ENCODE assay signal across 8 cellular contexts in the genomic region with DNA sequence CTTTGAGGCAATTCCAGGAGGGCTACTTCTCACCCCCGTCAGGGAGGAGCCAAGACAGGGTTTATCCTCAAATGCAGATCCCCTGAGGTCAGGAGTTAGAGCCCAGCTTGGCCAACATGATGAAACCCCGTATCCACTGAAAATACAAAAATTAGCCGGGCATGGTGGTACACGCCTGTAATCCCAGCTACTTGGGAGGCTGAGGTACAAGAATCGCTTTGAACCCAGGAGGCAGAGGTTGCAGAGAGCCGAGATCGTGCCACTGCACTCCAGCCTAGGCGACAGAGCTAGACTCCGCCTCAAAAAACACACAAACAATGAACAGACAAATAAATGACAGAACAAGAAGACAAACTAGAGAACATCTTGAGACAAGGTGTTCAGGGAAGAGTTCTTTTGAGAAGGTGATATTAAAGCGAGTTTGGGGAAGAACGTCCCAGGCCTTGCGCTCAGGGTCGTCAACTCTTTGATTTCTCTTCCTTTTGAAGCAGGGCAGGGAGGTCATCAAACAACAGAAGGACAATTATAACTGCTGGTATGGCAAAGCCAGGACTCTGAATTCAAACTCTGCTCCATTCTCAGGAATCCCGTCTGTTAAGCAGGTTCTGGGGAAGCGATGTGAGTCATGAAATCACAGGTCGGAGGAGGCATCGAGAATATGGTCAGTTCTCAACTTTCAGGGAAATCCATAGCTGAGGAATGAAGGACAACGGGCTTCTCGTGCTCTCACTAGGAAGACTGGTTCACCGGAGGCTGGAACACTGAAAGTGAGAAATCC. TPM values are rescaled to one million over a fixed set of nuclear protein-coding genes. Genes with fewer than 3 reads are reported as not detected.
A peak's percentile ranks its signal among the peaks of the same experiment; 100 is the strongest.
DNase-seq lines count a peak whose midpoint lies in the region; ATAC-seq, FAIRE-seq and TF ChIP-seq lines count a peak whose summit lies in the region.

No MANE protein-coding gene starts in this region.

- TSS peak; percentile 91 for BruUV-seq in OCI-LY7 (replicated peaks; lab: Mats Ljungman, UMichigan)

- H3K9me3 ChIP-seq in OCI-LY7 (ENCODE audit: low read length) (no peaks in the 10 kb centered on the region), endodermal cell (ENCODE audit: control insufficient read depth, low read length) (no peaks in the 10 kb centered on the region), neural progenitor cell (ENCODE audit: low read depth) (no peaks in the 10 kb centered on the region)

- peaks cover 14% of the 10 kb centered on the region for H3F3A ChIP-seq in neural progenitor cell (ENCODE audit: low read depth)

- H3K27ac Mint-ChIP-seq in endodermal cell: peak overlapping the region; percentile 99
- peak overlapping the region; percentile 87 for H3K27ac Mint-ChIP-seq in neural progenitor cell

- H3K4me2 ChIP-seq in OCI-LY7 (ENCODE audit: low read length): peak overlapping the region; percentile 73
- H3K4me2 ChIP-seq in neural progenitor cell: peak overlapping the region; percentile 89

- no peak for ATAC-seq in GM21390 (IDR thresholded peaks at IDR 0.05; ENCODE audit: unreplicated experiment)

- no peak for TF ChIP-seq CTCF in OCI-LY7 (conservative IDR thresholded peaks at IDR 0.05; ENCODE audit: low read length)
- no peak for TF ChIP-seq CTCF in endodermal cell (conservative IDR thresholded peaks at IDR 0.05)
- TF ChIP-seq CTCF in neural progenitor cell (IDR thresholded peaks at IDR 0.05): no peak

- H3K27me3 ChIP-seq in endodermal cell (ENCODE audit: control insufficient read depth, insufficient read depth, low read length, poor library complexity, severe bottlenecking) (no peaks in the 10 kb centered on the region), neural progenitor cell (no peaks in the 10 kb centered on the region)

- POLR2A ChIA-PET in OCI-LY7 (lab: Charles Lee): interaction anchor here (0.7 to 2.3 kb wide), 11 partner anchors 9 to 121 kb away, joined by 3 to 6 read pairs (median 5); no protein-coding TSS in a partner anchor

- H4K20me1 ChIP-seq in OCI-LY7 (ENCODE audit: insufficient read depth, low read length) (peaks cover 27% of the 10 kb centered on the region), neural progenitor cell (ENCODE audit: low read depth) (peaks cover 30% of the 10 kb centered on the region)

- DNase-seq in OCI-LY7 (ENCODE audit: low spot score) (no peak), endodermal cell (no peak), neural progenitor cell (ENCODE audit: low spot score) (no peak), NCI-H82 treated with DMSO at 0.1 percent for 48 hours (lab: John Stamatoyannopoulos, UW; ENCODE audit: unreplicated experiment) (no peak), H4 (ENCODE audit: low spot score) (no peak), GM12891 (ENCODE audit: insufficient read length, low spot score) (no peak)

- H2AFZ ChIP-seq in OCI-LY7 (ENCODE audit: low read length) (peak overlapping the region; percentile 47; the same call in 1 of the 2 replicates), neural progenitor cell (replicated peaks) (peak overlapping the region; percentile 21)

- peaks cover 41% of the 10 kb centered on the region for H3K4me1 ChIP-seq in OCI-LY7 (ENCODE audit: insufficient read depth, low read length, poor library complexity, severe bottlenecking)
- no peaks in the 10 kb centered on the region for H3K4me1 ChIP-seq in endodermal cell (ENCODE audit: control insufficient read depth, insufficient read depth, low read length)
- H3K4me1 ChIP-seq in neural progenitor cell: peaks cover 29% of the 10 kb centered on the region

- CTCF ChIA-PET in OCI-LY7 (lab: Charles Lee; ENCODE audit: unreplicated experiment): interaction anchor here (1.0 to 1.4 kb wide), 4 partner anchors 20 to 106 kb away, joined by 3 to 4 read pairs (median 3); no protein-coding TSS in a partner anchor

- peaks cover 50% of the 10 kb centered on the region for H3K79me2 ChIP-seq in OCI-LY7 (ENCODE audit: insufficient read depth, low read depth, low read length)
- H3K79me2 ChIP-seq in neural progenitor cell (ENCODE audit: low read depth): peaks cover 50% of the 10 kb centered on the region

- no peaks in the 10 kb centered on the region for H3K9me2 ChIP-seq in OCI-LY7 (ENCODE audit: insufficient read depth, low read length)

- H3K4me1 Mint-ChIP-seq in endodermal cell (peaks cover 21% of the 10 kb centered on the region), neural progenitor cell (peaks cover 30% of the 10 kb centered on the region)

- no peaks in the 10 kb centered on the region for H3K27me3 Mint-ChIP-seq in endodermal cell (ENCODE audit: insufficient read depth)
- peaks cover 6% of the 10 kb centered on the region for H3K27me3 Mint-ChIP-seq in neural progenitor cell (ENCODE audit: insufficient read depth, low read depth)

- H3K36me3 Mint-ChIP-seq in endodermal cell (ENCODE audit: low read depth): peaks cover 3% of the 10 kb centered on the region
- peaks cover 4% of the 10 kb centered on the region for H3K36me3 Mint-ChIP-seq in neural progenitor cell

- H3K36me3 ChIP-seq in OCI-LY7 (ENCODE audit: insufficient read depth, low read length) (peaks cover 34% of the 10 kb centered on the region), endodermal cell (ENCODE audit: control insufficient read depth, insufficient read depth, low read length) (no peaks in the 10 kb centered on the region), neural progenitor cell (no peaks in the 10 kb centered on the region)

- peak overlapping the region; percentile 96 for H3K4me3 ChIP-seq in GM08714 (ENCODE audit: low read length)
- peak overlapping the region; percentile 99 for H3K4me3 ChIP-seq in OCI-LY7 (ENCODE audit: low read depth, low read length, poor library complexity, severe bottlenecking)
- H3K4me3 ChIP-seq in endodermal cell (ENCODE audit: low read length): peak overlapping the region; percentile 95
- peak overlapping the region; percentile 97 for H3K4me3 ChIP-seq in neural progenitor cell

- no peak for FAIRE-seq in GM12891 (lab: Jason Lieb, UNC)

- no peak for TF ChIP-seq POLR2A in GM12891 (IDR thresholded peaks at IDR 0.05; ENCODE audit: low read depth, low read length)

- peak overlapping the region; percentile 53 for H3K27ac ChIP-seq in OCI-LY7 (ENCODE audit: low read depth, low read length, poor library complexity, severe bottlenecking)
- peak overlapping the region; percentile 70 for H3K27ac ChIP-seq in endodermal cell (ENCODE audit: low read depth, low read length)
- H3K27ac ChIP-seq in neural progenitor cell: peak overlapping the region; percentile 22

- H3K9ac ChIP-seq in endodermal cell (ENCODE audit: extremely low read depth, low read length, poor library complexity, severe bottlenecking): peak overlapping the region; percentile 77
- H3K9ac ChIP-seq in neural progenitor cell: peak overlapping the region; percentile 49

- H3K9me3 Mint-ChIP-seq in endodermal cell (no peaks in the 10 kb centered on the region), neural progenitor cell (no peaks in the 10 kb centered on the region)

- 35 to 48% methylated on average over 19 to 20 of the region's 20 CpGs for WGBS in endodermal cell (ENCODE audit: insufficient coverage in 1 of 2, insufficient read length in 1 of 2), 2 experiments

- intact Hi-C loops in OCI-LY7 (cut with micrococcal nuclease; ENCODE audit: unreplicated experiment): loop anchor here (2.0 kb wide), 2 partner anchors 118 to 120 kb away; partner anchors contain the start of gene EIF2S2

- H3K4me3 Mint-ChIP-seq in endodermal cell (peak overlapping the region; percentile 93), neural progenitor cell (peak overlapping the region; percentile 93)

TF ChIP-seq in GM12891, 5 proteins besides CTCF, POLR2A, EP300 and RAD21:
- TF ChIP-seq POLR2AphosphoS5 (IDR thresholded peaks at IDR 0.05; ENCODE audit: low read depth, low read length) (no peak), TAF1 (IDR thresholded peaks at IDR 0.05; ENCODE audit: low read depth, low read length) (no peak), PAX5 (IDR thresholded peaks at IDR 0.05; ENCODE audit: insufficient read depth, low read length, severe bottlenecking) (no peak), SPI1 (IDR thresholded peaks at IDR 0.05; ENCODE audit: low read depth, low read length) (no peak), POU2F2 (IDR thresholded peaks at IDR 0.05; ENCODE audit: low read depth, low read length) (no peak)

RNA-seq across cellular contexts. Expression of gene RALY, which starts 1.4 kb away (rescaled TPM):
- total RNA-seq in OCI-LY7 (2014; rRNA removed; shearing (Covaris generic)): 136 and 151 TPM in 2 replicates
- total RNA-seq in OCI-LY7 (2022) (163 and 173 TPM in 2 replicates), endodermal cell (100 to 1,000 TPM; 136 to 182 TPM), neural progenitor cell (ENCODE audit: low replicate concordance) (102 and 178 TPM in 2 replicates)
- polyA plus RNA-seq in endodermal cell (2013, experiment 1 of 2): 164 TPM
- 145 TPM for polyA plus RNA-seq in endodermal cell (2013, experiment 2 of 2)
- 77.6 and 92.6 TPM in 2 replicates for total RNA-seq in H4 (2014; rRNA removed; shearing (Covaris generic))
- 123 TPM for polyA plus RNA-seq in GM12891 (2012; ENCODE audit: low read depth, missing spikeins)
